ENCODE assay signal across 27 cellular contexts in the genomic region with DNA sequence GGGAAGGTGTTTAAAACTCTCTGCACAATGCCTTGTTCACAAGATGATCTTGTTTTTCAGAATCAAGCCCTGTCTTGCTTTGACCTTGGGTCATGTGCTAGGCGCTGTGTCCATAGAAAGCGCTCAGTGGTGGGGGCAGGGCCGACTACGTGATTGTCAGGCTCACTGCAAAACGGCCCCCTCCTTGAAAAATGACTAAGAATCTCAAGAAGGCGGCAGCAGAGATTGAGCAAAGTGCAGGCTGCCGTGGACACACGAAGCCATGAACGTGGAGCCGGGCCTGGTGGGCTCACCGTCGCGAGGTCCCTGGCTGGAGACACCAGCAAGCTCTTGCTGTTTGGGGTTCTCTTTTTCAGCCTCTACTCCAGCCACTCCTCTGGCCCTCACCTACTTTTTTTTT. TPM values are rescaled to one million over a fixed set of nuclear protein-coding genes. Genes with fewer than 3 reads are reported as not detected.
"Had no signal": no experiment of that assay in that cellular context is flagged by ENCODE, and none has a peak within 500 bp of the region (broad histone marks: within the 10 kb centered on the region; RNA-seq: fewer than 3 reads in every experiment).

No MANE protein-coding gene starts in this region.

- H3K27me3 ChIP-seq: right lobe of liver, vagina had no signal

- H3K4me1 Mint-ChIP-seq: stimulated activated effector memory CD8-positive, alpha-beta T cell treated with anti-CD3 and anti-CD28 coated beads, Interleukin-12 subunit alpha, Interleukin-12 subunit beta, amount 100 ng/mL, for 72 hours had no signal

- H3K36me3 ChIP-seq: right lobe of liver, thoracic aorta, vagina had no signal

- H3K4me1 ChIP-seq: right lobe of liver had no signal

- H3K36me3 Mint-ChIP-seq: activated naive CD8-positive, alpha-beta T cell; brain; natural killer cell treated with Interleukin-12 subunit alpha and Interleukin-12 subunit beta and Interleukin-15 and Interleukin-18, amount 100 ng/mL, for 72 hours; stimulated activated effector memory CD8-positive, alpha-beta T cell treated with anti-CD3 and anti-CD28 coated beads, Interleukin-12 subunit alpha, Interleukin-12 subunit beta, amount 100 ng/mL, for 72 hours had no signal

- H3K27ac Mint-ChIP-seq: activated CD8-positive, alpha-beta T cell treated with anti-CD3 and anti-CD28 coated beads for 36 hours; activated naive CD8-positive, alpha-beta T cell; activated T-helper 2 cell treated with anti-CD3 and anti-CD28 coated beads, Interferon-gamma antibody, Interleukin-2, Interleukin-4, amounts not matched to agents 10 μg/mL and 5 μg/mL and 100 μg/mL, durations not matched to agents 14 hours and 24 hours and 36 hours; natural killer cell treated with Interleukin-12 subunit alpha and Interleukin-12 subunit beta and Interleukin-15 and Interleukin-18, amount 100 ng/mL, for 72 hours; stimulated activated effector memory CD8-positive, alpha-beta T cell treated with anti-CD3 and anti-CD28 coated beads, Interleukin-12 subunit alpha, Interleukin-12 subunit beta, amount 100 ng/mL, for 72 hours; stimulated activated naive CD8-positive, alpha-beta T cell treated with anti-CD3 and anti-CD28 coated beads, Interleukin-15, Interleukin-2, amounts not matched to agents 100 ng/mL and 50 ng/mL, for 24 hours had no signal

- ATAC-seq: activated CD8-positive, alpha-beta T cell treated with anti-CD3 and anti-CD28 coated beads for 36 hours; activated T-cell treated with anti-CD3 and anti-CD28 coated beads, Interleukin-2, amount 50 U/mL, for 4 hours; left colon; right lobe of liver; stimulated activated effector memory CD8-positive, alpha-beta T cell treated with anti-CD3 and anti-CD28 coated beads, Interleukin-12 subunit alpha, Interleukin-12 subunit beta, amount 100 ng/mL, for 72 hours had no signal

- H3K4me3 ChIP-seq: lung, right lobe of liver, skin epidermis, thoracic aorta, vagina had no signal

- H3K27ac ChIP-seq: right lobe of liver, thoracic aorta, vagina had no signal

- H3K4me3 Mint-ChIP-seq: activated CD8-positive, alpha-beta T cell treated with anti-CD3 and anti-CD28 coated beads for 36 hours; activated naive CD8-positive, alpha-beta T cell; activated T-cell treated with anti-CD3 and anti-CD28 coated beads, Interleukin-2, amount 50 U/mL, for 4 hours; brain; natural killer cell treated with Interleukin-12 subunit alpha and Interleukin-12 subunit beta and Interleukin-15 and Interleukin-18, amount 100 ng/mL, for 72 hours; stimulated activated effector memory CD8-positive, alpha-beta T cell treated with anti-CD3 and anti-CD28 coated beads, Interleukin-12 subunit alpha, Interleukin-12 subunit beta, amount 100 ng/mL, for 72 hours; stimulated activated naive CD8-positive, alpha-beta T cell treated with anti-CD3 and anti-CD28 coated beads, Interleukin-15, Interleukin-2, amounts not matched to agents 100 ng/mL and 50 ng/mL, for 24 hours had no signal

- H3K9me3 Mint-ChIP-seq: activated CD8-positive, alpha-beta T cell treated with anti-CD3 and anti-CD28 coated beads for 36 hours; activated T-cell treated with anti-CD3 and anti-CD28 coated beads, Interleukin-2, amount 50 U/mL, for 4 hours; activated T-helper 2 cell treated with anti-CD3 and anti-CD28 coated beads, Interferon-gamma antibody, Interleukin-2, Interleukin-4, amounts not matched to agents 10 μg/mL and 5 μg/mL and 100 μg/mL, durations not matched to agents 14 hours and 24 hours and 36 hours; natural killer cell treated with Interleukin-12 subunit alpha and Interleukin-12 subunit beta and Interleukin-15 and Interleukin-18, amount 100 ng/mL, for 72 hours; stimulated activated effector memory CD8-positive, alpha-beta T cell treated with anti-CD3 and anti-CD28 coated beads, Interleukin-12 subunit alpha, Interleukin-12 subunit beta, amount 100 ng/mL, for 72 hours; stimulated activated naive CD8-positive, alpha-beta T cell treated with anti-CD3 and anti-CD28 coated beads, Interleukin-15, Interleukin-2, amounts not matched to agents 100 ng/mL and 50 ng/mL, for 24 hours had no signal

- DNase-seq: activated CD4-positive, alpha-beta T cell treated with anti-CD3 and anti-CD28 coated beads for 1 hour; activated CD4-positive, alpha-beta T cell treated with anti-CD3 and anti-CD28 coated beads, Interleukin-2, amount 50 U/mL, for 1 hour; activated CD8-positive, alpha-beta T cell treated with anti-CD3 and anti-CD28 coated beads for 36 hours; activated naive CD4-positive, alpha-beta T cell treated with Interleukin-2 at 50 U/mL for 16 hours; activated T-cell treated with anti-CD3 and anti-CD28 coated beads, Interleukin-2, amount 50 U/mL, for 4 hours; caudate nucleus; left colon; right lobe of liver; stimulated activated CD4-positive, alpha-beta T cell treated with anti-CD3 and anti-CD28 coated beads, Interleukin-4, amount 100 ng/mL, for 24 hours; T-helper 2 cell; trophoblast cell had no signal

- FAIRE-seq: frontal cortex, keratinocyte had no signal

- H3K9me3 ChIP-seq: right lobe of liver, thoracic aorta, vagina had no signal

RNA-seq across cellular contexts. Expression of a gene that starts 10.2 kb away (rescaled TPM):
- total RNA-seq: activated CD8-positive, alpha-beta T cell treated with anti-CD3 and anti-CD28 coated beads for 36 hours; activated T-cell treated with anti-CD3 and anti-CD28 coated beads, Interleukin-2, amount 50 U/mL, for 4 hours; activated T-helper 2 cell treated with anti-CD3 and anti-CD28 coated beads, Interferon-gamma antibody, Interleukin-2, Interleukin-4, amounts not matched to agents 10 μg/mL and 5 μg/mL and 100 μg/mL, durations not matched to agents 14 hours and 24 hours and 36 hours; mononuclear cell; natural killer cell treated with Interleukin-12 subunit alpha and Interleukin-12 subunit beta and Interleukin-15 and Interleukin-18, amount 100 ng/mL, for 72 hours; osteocyte; renal cortical epithelial cell; subcutaneous adipose tissue had no signal
